ENCODE assay signal across 17 cellular contexts in the genomic region with DNA sequence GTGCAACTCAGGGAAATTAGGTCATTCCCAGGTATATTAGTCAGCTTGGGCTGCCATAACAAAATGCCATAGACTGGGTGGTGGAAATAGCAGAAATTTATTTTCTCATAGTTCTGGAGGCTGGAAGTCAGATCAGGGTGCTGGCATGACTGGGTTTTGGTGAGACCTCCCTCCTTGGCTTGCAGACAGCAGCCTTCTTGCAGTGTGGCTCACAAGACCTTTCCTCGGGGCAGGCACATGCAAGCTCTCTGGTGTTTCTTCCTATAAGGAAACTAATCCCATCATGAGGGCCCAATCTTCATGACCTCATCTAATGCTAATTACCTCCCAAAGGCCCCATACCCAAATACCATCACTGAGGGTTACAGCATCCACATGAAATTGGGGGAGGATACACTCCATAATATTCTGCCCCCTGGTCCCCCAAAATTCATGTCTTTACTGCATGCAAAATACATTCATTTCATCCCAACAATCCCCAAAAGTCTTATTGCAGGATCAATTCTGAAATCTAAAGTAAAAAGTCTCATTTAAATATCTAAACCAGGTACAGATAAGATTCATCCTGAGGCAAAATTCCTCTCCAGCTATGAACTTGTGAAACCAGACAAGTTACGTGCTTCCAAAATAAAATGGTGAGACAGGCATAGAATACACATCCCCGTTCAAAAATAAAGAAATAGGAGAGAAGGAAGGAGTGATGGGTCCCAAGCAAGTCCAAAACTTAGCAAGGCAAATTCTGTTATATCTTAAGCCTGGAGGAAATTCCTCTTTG. TPM values are rescaled to one million over a fixed set of nuclear protein-coding genes. Genes with fewer than 3 reads are reported as not detected.
DNase-seq lines count a peak whose midpoint lies in the region; ATAC-seq and TF ChIP-seq lines count a peak whose summit lies in the region.
"Had no signal": no experiment of that assay in that cellular context is flagged by ENCODE, and none has a peak within 500 bp of the region (broad histone marks: within the 10 kb centered on the region; RNA-seq: fewer than 3 reads in every experiment).

No MANE protein-coding gene starts in this region.

- no peak for ATAC-seq in right cardiac atrium
- ATAC-seq: CD8-positive, alpha-beta T cell; GM12878; K562 had no signal

- H3K27me3 ChIP-seq in right cardiac atrium (ENCODE audit: control insufficient read depth, insufficient read depth) (no peaks in the 10 kb centered on the region), colonic mucosa (no peaks in the 10 kb centered on the region)

- H3K4me3 ChIP-seq in AG10803 (ENCODE audit: low read length) (no peak overlapping the region), epithelial cell of esophagus (ENCODE audit: low read length) (no peak overlapping the region), right cardiac atrium (ENCODE audit: low read length) (no peak overlapping the region), colonic mucosa (no peak overlapping the region)
- H3K4me3 ChIP-seq: A549, GM12878, HAP-1, K562 had no signal

- no peaks in the 10 kb centered on the region for H3K4me1 Mint-ChIP-seq in activated naive CD8-positive, alpha-beta T cell treated with anti-CD3 and anti-CD28 coated beads for 36 hours
- H3K4me1 Mint-ChIP-seq: CD14-positive monocyte had no signal

- H3K9me3 Mint-ChIP-seq in activated naive CD8-positive, alpha-beta T cell treated with anti-CD3 and anti-CD28 coated beads for 36 hours: no peaks in the 10 kb centered on the region
- H3K9me3 Mint-ChIP-seq: CD14-positive monocyte; CD8-positive, alpha-beta T cell had no signal

- H3K27ac Mint-ChIP-seq in activated naive CD8-positive, alpha-beta T cell treated with anti-CD3 and anti-CD28 coated beads for 36 hours: no peak overlapping the region
- H3K27ac Mint-ChIP-seq: CD14-positive monocyte; CD8-positive, alpha-beta T cell had no signal

- peaks cover 22% of the 10 kb centered on the region for H3K27me3 Mint-ChIP-seq in activated naive CD8-positive, alpha-beta T cell treated with anti-CD3 and anti-CD28 coated beads for 36 hours

- 76% methylated on average over 3 of the region's 3 CpGs for WGBS in right cardiac atrium

- H3K4me1 ChIP-seq in right cardiac atrium (ENCODE audit: control insufficient read depth, insufficient read depth, low read length) (no peaks in the 10 kb centered on the region), colonic mucosa (no peaks in the 10 kb centered on the region)
- H3K4me1 ChIP-seq: A549, HAP-1 had no signal

- no peaks in the 10 kb centered on the region for H3K36me3 ChIP-seq in colonic mucosa
- H3K36me3 ChIP-seq: HAP-1 had no signal

- DNase-seq in AG10803 (ENCODE audit: low read depth) (peak; percentile 10), EH (ENCODE audit: low read depth) (peak; percentile 13), HT1080 (ENCODE audit: low read depth) (peak; percentile 4), epithelial cell of esophagus (ENCODE audit: low read depth) (peak; percentile 4), right cardiac atrium (no peak), colonic mucosa (no peak)
- DNase-seq in activated naive CD8-positive, alpha-beta T cell treated with anti-CD3 and anti-CD28 coated beads for 36 hours: no peak
- DNase-seq: CD8-positive, alpha-beta T cell; COR-L47; DMS53; GOT3 had no signal

- no peaks in the 10 kb centered on the region for H3K36me3 Mint-ChIP-seq in activated naive CD8-positive, alpha-beta T cell treated with anti-CD3 and anti-CD28 coated beads for 36 hours
- H3K36me3 Mint-ChIP-seq: CD14-positive monocyte; CD8-positive, alpha-beta T cell had no signal

- TF ChIP-seq CTCF in AG10803 (conservative IDR thresholded peaks at IDR 0.05; ENCODE audit: low read length) (no peak), epithelial cell of esophagus (IDR thresholded peaks at IDR 0.05; ENCODE audit: insufficient read depth, low read depth, low read length, missing control alignments) (no peak), colonic mucosa (IDR thresholded peaks at IDR 0.05) (no peak)

- H3K4me3 Mint-ChIP-seq in activated naive CD8-positive, alpha-beta T cell treated with anti-CD3 and anti-CD28 coated beads for 36 hours: no peak overlapping the region
- H3K4me3 Mint-ChIP-seq: CD14-positive monocyte; CD8-positive, alpha-beta T cell had no signal

- H3K9me3 ChIP-seq in right cardiac atrium (ENCODE audit: control insufficient read depth, low read length): no peaks in the 10 kb centered on the region
- H3K9me3 ChIP-seq in colonic mucosa: no peaks in the 10 kb centered on the region
- H3K9me3 ChIP-seq: A549, HAP-1 had no signal

- H3K27ac ChIP-seq in right cardiac atrium (ENCODE audit: low read length) (no peak overlapping the region), colonic mucosa (no peak overlapping the region)
- H3K27ac ChIP-seq: A549, HL-60 had no signal

- intact Hi-C loops in right cardiac atrium (cut with DNase I) (loop anchor here in 1 of 4 donors (10.0 kb wide), 1 partner anchor 522 kb away; no protein-coding TSS in a partner anchor), colonic mucosa (cut with DNase I) (loop anchor here (10.0 kb wide), 1 partner anchor 512 kb away; no protein-coding TSS in a partner anchor)

- no peak overlapping the region for H3K9ac ChIP-seq in colonic mucosa (ENCODE audit: low read depth in 2 of 2, low read length in 2 of 2)

RNA-seq across cellular contexts. Expression of gene CBLL1, which starts 17.4 kb away (rescaled TPM):
- 25.2 and 29.5 TPM in 2 replicates for total RNA-seq in HT1080 (2014; rRNA removed; shearing (Covaris generic))
- polyA plus RNA-seq in HT1080 (2015; cell fraction: cytosol; rRNA removed): 21.1 and 29.1 TPM in 2 replicates
- 47.4 and 59.1 TPM in 2 replicates for polyA plus RNA-seq in HT1080 (2015; cell fraction: nucleus; rRNA removed)
- total RNA-seq in right cardiac atrium (10 to 100 TPM; 15.8 to 21.2 (median 19.2) TPM), colonic mucosa (10 to 100 TPM; 21.5 to 23.2 TPM)
- 6.3 TPM for polyA plus RNA-seq in right cardiac atrium
- 10 to 100 TPM; 43.3 to 44.2 TPM for total RNA-seq in activated naive CD8-positive, alpha-beta T cell treated with anti-CD3 and anti-CD28 coated beads for 36 hours

Comparison
In these comparisons a context has a peak if more than half of its experiments do, and no peak if none do; other contexts are left out.
1. DNase-seq: peak in AG10803 (single experiment), EH (single experiment), HT1080 (single experiment) and epithelial cell of esophagus (single experiment); none in right cardiac atrium (0 of 3), colonic mucosa (single experiment) and activated naive CD8-positive, alpha-beta T cell treated with anti-CD3 and anti-CD28 coated beads for 36 hours (single experiment).